Comparison of ENCODE assay signal across 18 cellular contexts in the genomic region with DNA sequence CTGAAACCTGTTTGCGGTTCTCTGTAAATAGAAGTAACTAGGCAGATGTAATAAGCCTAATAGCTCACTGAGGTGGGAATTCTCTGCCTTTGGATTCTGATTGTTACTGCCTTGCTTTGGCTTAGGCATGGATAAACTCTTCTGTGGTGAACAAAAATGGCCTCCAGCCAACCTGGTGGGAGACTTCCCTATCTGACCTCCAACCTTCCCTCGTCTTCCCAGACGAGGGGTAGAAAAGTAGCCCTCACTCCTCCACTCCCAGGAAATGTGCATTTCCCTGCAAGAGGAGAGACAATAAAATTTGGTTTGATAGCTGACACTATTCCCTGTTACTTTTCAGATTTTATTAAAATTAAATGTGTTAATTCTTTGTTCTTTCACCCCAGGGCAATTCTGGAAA. TPM values are rescaled to one million over a fixed set of nuclear protein-coding genes. Genes with fewer than 3 reads are reported as not detected.
DNase-seq lines count a peak whose midpoint lies in the region; ATAC-seq and TF ChIP-seq lines count a peak whose summit lies in the region.
"Had no signal": no experiment of that assay in that cellular context is flagged by ENCODE, and none has a peak within 500 bp of the region (broad histone marks: within the 10 kb centered on the region; RNA-seq: fewer than 3 reads in every experiment).

No MANE protein-coding gene starts in this region.

- H3K36me3 ChIP-seq in BLaER1 treated with 17β-estradiol and CSF1 and Interleukin-3, amounts not matched to agents 10 nM and 100 nM: peaks cover 0 to 14% (median 4%) of the 10 kb centered on the region in 11 experiments; a peak in 8 of 22 replicates
- no peaks in the 10 kb centered on the region for H3K36me3 ChIP-seq in SJSA1
- H3K36me3 ChIP-seq: BE2C, esophagus squamous epithelium, thoracic aorta had no signal

- CTCF ChIA-PET in CD4-positive, alpha-beta T cell (lab: Charles Lee): interaction anchor here (0.8 to 3.7 kb wide), 3 partner anchors 10 to 75 kb away, joined by 3 to 25 read pairs (median 3); no protein-coding TSS in a partner anchor
- CTCF ChIA-PET in Calu3 (lab: Charles Lee): no interaction called here

- H3K27ac ChIP-seq in BLaER1 treated with 17β-estradiol and CSF1 and Interleukin-3, amounts not matched to agents 10 nM and 100 nM: peak overlapping the region in 9 of 11 experiments; percentile 43 to 82 (median 76); a peak in 17 of 22 replicates
- peak overlapping the region; percentile 87 for H3K27ac ChIP-seq in CD4-positive, alpha-beta T cell (ENCODE audit: low read depth, low read length)
- H3K27ac ChIP-seq in SJSA1: peak overlapping the region; percentile 3; the same call in 1 of the 2 replicates
- H3K27ac ChIP-seq: KMS-11, parathyroid adenoma, thoracic aorta had no signal

- H3K9ac ChIP-seq in BLaER1 treated with 17β-estradiol and CSF1 and Interleukin-3, amounts not matched to agents 10 nM and 100 nM: peak overlapping the region in 8 of 11 experiments; percentile 70 to 82 (median 77); a peak in 11 of 22 replicates
- H3K9ac ChIP-seq: KMS-11, parathyroid adenoma had no signal

- BruUV-seq in Calu3 (replicated peaks; lab: Mats Ljungman, UMichigan): no TSS peak

- DNase-seq in CD4-positive, alpha-beta T cell: no peak
- DNase-seq in SJSA1 (ENCODE audit: low read depth in 1 of 2, low spot score in 2 of 2) (peak in 1 of 2 experiments; percentile 9), fibroblast of pulmonary artery (ENCODE audit: low read depth) (peak; percentile 56), Calu3 (no peak)
- DNase-seq: amniotic stem cell, BE2C, esophagus squamous epithelium, NCI-H1105 had no signal

- H3K4me1 ChIP-seq in BLaER1 treated with 17β-estradiol and CSF1 and Interleukin-3, amounts not matched to agents 10 nM and 100 nM: peaks cover 55 to 82% (median 69%) of the 10 kb centered on the region in 10 experiments
- peaks cover 40% of the 10 kb centered on the region for H3K4me1 ChIP-seq in SJSA1 (replicated peaks)
- H3K4me1 ChIP-seq: BE2C, parathyroid adenoma had no signal

- peaks cover 40% of the 10 kb centered on the region for H3K36me3 Mint-ChIP-seq in CD4-positive, alpha-beta T cell (ENCODE audit: low read depth)
- H3K36me3 Mint-ChIP-seq in Calu3 (ENCODE audit: insufficient read depth, unreplicated experiment): no peaks in the 10 kb centered on the region
- H3K36me3 Mint-ChIP-seq: WTC11 had no signal

- H3K9me3 Mint-ChIP-seq in CD4-positive, alpha-beta T cell: no peaks in the 10 kb centered on the region
- no peaks in the 10 kb centered on the region for H3K9me3 Mint-ChIP-seq in Calu3 (ENCODE audit: low read depth, unreplicated experiment)
- H3K9me3 Mint-ChIP-seq: central memory CD8-positive, alpha-beta T cell; WTC11 had no signal

- no peak for TF ChIP-seq CTCF in CD4-positive, alpha-beta T cell (IDR thresholded peaks at IDR 0.05)
- TF ChIP-seq CTCF in fibroblast of pulmonary artery (IDR thresholded peaks at IDR 0.05; ENCODE audit: low read length, missing control alignments): no peak
- TF ChIP-seq CTCF in Calu3 (IDR thresholded peaks at IDR 0.05; ENCODE audit: unreplicated experiment): no peak

- no peaks in the 10 kb centered on the region for H3K9me3 ChIP-seq in BLaER1 treated with 17β-estradiol and CSF1 and Interleukin-3, amounts not matched to agents 10 nM and 100 nM (replicated peaks in 1 of 11)
- H3K9me3 ChIP-seq in CD4-positive, alpha-beta T cell (ENCODE audit: control insufficient read depth, low read length): no peaks in the 10 kb centered on the region
- no peaks in the 10 kb centered on the region for H3K9me3 ChIP-seq in SJSA1 (replicated peaks)
- H3K9me3 ChIP-seq: BE2C, esophagus squamous epithelium, thoracic aorta had no signal

- no peak for ATAC-seq in CD4-positive, alpha-beta T cell (ENCODE audit: poor library complexity)
- ATAC-seq in GM19324 (IDR thresholded peaks at IDR 0.05; ENCODE audit: low FRiP score, unreplicated experiment): no peak
- ATAC-seq in HG02623 (IDR thresholded peaks at IDR 0.05; ENCODE audit: unreplicated experiment): no peak
- ATAC-seq: WTC11 had no signal

- H4K20me1 ChIP-seq in BLaER1 treated with 17β-estradiol and CSF1 and Interleukin-3, amounts not matched to agents 10 nM and 100 nM: no peaks in the 10 kb centered on the region

- H3K4me2 ChIP-seq in BLaER1 treated with 17β-estradiol and CSF1 and Interleukin-3, amounts not matched to agents 10 nM and 100 nM: peak overlapping the region; percentile 21 to 96 (median 86); a peak in 21 of 22 replicates
- H3K4me2 ChIP-seq: KMS-11 had no signal

- intact Hi-C loops in CD4-positive, alpha-beta T cell (cut with DNase I, micrococcal nuclease): loop anchor here in 1 of 2 experiments (5.0 kb wide), 3 partner anchors 149 to 469 kb away; partner anchors contain the start of genes ABHD10 and NECTIN3
- intact Hi-C loops in Calu3 (cut with micrococcal nuclease; ENCODE audit: unreplicated experiment): no loop called here

- H3K27me3 ChIP-seq in BLaER1 treated with 17β-estradiol and CSF1 and Interleukin-3, amounts not matched to agents 10 nM and 100 nM: no peaks in the 10 kb centered on the region
- H3K27me3 ChIP-seq in CD4-positive, alpha-beta T cell (ENCODE audit: control insufficient read depth, insufficient read depth, low read length): no peaks in the 10 kb centered on the region
- H3K27me3 ChIP-seq in SJSA1 (replicated peaks): no peaks in the 10 kb centered on the region
- H3K27me3 ChIP-seq: BE2C had no signal

- H3K4me3 ChIP-seq in BLaER1 treated with 17β-estradiol and CSF1 and Interleukin-3, amounts not matched to agents 10 nM and 100 nM: peak overlapping the region in 3 of 10 experiments; percentile 59 to 65 (median 64); a peak in 2 of 20 replicates
- H3K4me3 ChIP-seq in SJSA1 (no peak overlapping the region), fibroblast of pulmonary artery (replicated peaks; ENCODE audit: low read depth, low read length) (no peak overlapping the region)
- H3K4me3 ChIP-seq: thoracic aorta had no signal

- H3K27ac Mint-ChIP-seq in CD4-positive, alpha-beta T cell: no peak overlapping the region
- no peak overlapping the region for H3K27ac Mint-ChIP-seq in Calu3 (ENCODE audit: unreplicated experiment)
- H3K27ac Mint-ChIP-seq: WTC11 had no signal

- H3K4me1 Mint-ChIP-seq in CD4-positive, alpha-beta T cell (ENCODE audit: low read depth): peaks cover 42% of the 10 kb centered on the region
- peaks cover 37% of the 10 kb centered on the region for H3K4me1 Mint-ChIP-seq in Calu3 (ENCODE audit: low read depth, unreplicated experiment)

- POLR2A ChIA-PET in CD4-positive, alpha-beta T cell (lab: Charles Lee): interaction anchor here (0.6 to 1.4 kb wide), 5 partner anchors 69 to 1802 kb away, joined by 3 to 7 read pairs (median 3); no protein-coding TSS in a partner anchor

- peak overlapping the region; percentile 94 for H3K4me3 Mint-ChIP-seq in CD4-positive, alpha-beta T cell
- no peak overlapping the region for H3K4me3 Mint-ChIP-seq in Calu3 (ENCODE audit: low read depth, unreplicated experiment)
- H3K4me3 Mint-ChIP-seq: central memory CD8-positive, alpha-beta T cell; WTC11 had no signal

- no peaks in the 10 kb centered on the region for H3K27me3 Mint-ChIP-seq in CD4-positive, alpha-beta T cell
- no peaks in the 10 kb centered on the region for H3K27me3 Mint-ChIP-seq in Calu3 (ENCODE audit: unreplicated experiment)
- H3K27me3 Mint-ChIP-seq: central memory CD8-positive, alpha-beta T cell had no signal

RNA-seq across cellular contexts. Expression of gene CD96, which starts 0.6 kb away (rescaled TPM):
- total RNA-seq in CD4-positive, alpha-beta T cell: 100 to 1,000 TPM; 194 to 205 TPM
- total RNA-seq in SJSA1 (2014; rRNA removed; shearing (Covaris generic)): 0.13 and 0.38 TPM in 2 replicates
- 0.27 TPM in 1 of 2 replicates, not detected in the other for total RNA-seq in Calu3 (2022)

RNA-seq across cellular contexts. Expression of gene ZBED2, which starts 53.8 kb away (rescaled TPM):
- total RNA-seq in CD4-positive, alpha-beta T cell: under 1 TPM in 1 of 2 experiments, not detected in 1; 0.11 TPM
- not detected in 2 replicates for total RNA-seq in SJSA1 (2014; rRNA removed; shearing (Covaris generic))
- total RNA-seq in Calu3 (2022): 0.24 and 0.56 TPM in 2 replicates
- total RNA-seq: H4, skeletal muscle tissue, thoracic aorta had no signal

Comparison
In these comparisons a context has a peak if more than half of its experiments do, and no peak if none do; other contexts are left out.
1. H3K27ac ChIP-seq: peak in every context shown above with its lines; median percentile 87 in CD4-positive, alpha-beta T cell; 76 in BLaER1 treated with 17β-estradiol and CSF1 and Interleukin-3, amounts not matched to agents 10 nM and 100 nM; 3 in SJSA1.
2. RNA of gene CD96, which starts 0.6 kb away (total RNA-seq): 194 to 205 TPM in CD4-positive, alpha-beta T cell; 0.13 to 0.38 TPM in SJSA1 and 0.27 TPM in Calu3; every median in the first group is over 100 times any median in the second.